In the genomic region with DNA sequence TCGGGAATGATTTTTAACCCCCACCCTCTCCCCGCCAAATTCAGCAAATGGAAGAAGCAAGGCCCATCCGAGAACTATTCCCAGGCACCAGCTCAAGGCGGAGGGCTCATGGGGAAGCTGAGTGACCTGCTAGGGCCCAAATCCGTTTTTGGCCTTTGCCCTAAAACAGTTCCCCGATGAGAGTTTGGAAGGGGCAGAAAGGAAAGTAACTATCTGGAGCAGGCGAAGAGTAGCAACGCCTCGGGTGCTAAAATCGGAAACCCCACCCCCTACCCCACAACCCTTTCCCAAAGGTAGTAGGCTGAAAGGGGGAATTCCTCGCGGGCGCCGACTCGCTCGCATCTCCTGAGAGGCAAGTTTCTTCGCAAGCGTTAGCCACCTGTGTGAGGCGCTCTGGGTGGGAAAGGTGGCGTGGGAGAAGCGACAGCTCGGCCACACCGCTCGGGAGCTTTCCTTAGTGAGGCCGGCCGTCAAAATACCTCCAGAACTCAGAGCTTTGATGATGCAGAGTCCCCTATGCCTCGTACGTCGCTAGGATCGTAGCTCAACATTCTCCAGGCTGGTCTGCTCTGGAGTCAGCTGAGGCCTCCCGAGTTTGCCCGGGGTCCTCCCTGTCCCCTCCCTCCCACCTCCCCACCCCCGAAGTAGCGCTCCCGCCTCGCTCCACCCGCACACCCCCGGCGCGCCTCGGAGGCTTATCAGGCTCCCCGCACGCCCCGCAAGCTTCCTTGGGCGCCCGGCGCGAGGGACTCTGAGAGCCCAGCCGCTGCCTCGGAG, we compare ENCODE assay signal across 8 cellular contexts. TPM values are rescaled to one million over a fixed set of nuclear protein-coding genes. Genes with fewer than 3 reads are reported as not detected.
A peak's percentile ranks its signal among the peaks of the same experiment; 100 is the strongest.
DNase-seq lines count a peak whose midpoint lies in the region; ATAC-seq and TF ChIP-seq lines count a peak whose summit lies in the region.

No MANE protein-coding gene starts in this region.

- peak overlapping the region; percentile 62 for H3K9ac ChIP-seq in neural cell (ENCODE audit: low read length)

- H3K27ac ChIP-seq in VCaP: 0 out of 2 replicates have a peak overlapping the region, but pooled peaks have one; percentile 15
- peak overlapping the region; percentile 74 to 94 (median 94) for H3K27ac ChIP-seq in gastroesophageal sphincter
- H3K27ac ChIP-seq in neural cell (ENCODE audit: low read length): no peak overlapping the region

- no peak for TF ChIP-seq POLR2A in gastroesophageal sphincter (IDR thresholded peaks at IDR 0.05)

- H3K9me3 ChIP-seq in gastroesophageal sphincter (no peaks in the 10 kb centered on the region), neural cell (ENCODE audit: low read length) (no peaks in the 10 kb centered on the region)

- H2AFZ ChIP-seq in neural cell (ENCODE audit: low read depth, low read length): peak overlapping the region; percentile 72

- ATAC-seq in gastroesophageal sphincter (peak; percentile 48), HG02588 (IDR thresholded peaks at IDR 0.05; ENCODE audit: unreplicated experiment) (no peak), GM21381 (IDR thresholded peaks at IDR 0.05; ENCODE audit: unreplicated experiment) (no peak)

- H3K79me2 ChIP-seq in neural cell (replicated peaks; ENCODE audit: insufficient read depth, low read length): no peaks in the 10 kb centered on the region

- peaks cover 0 to 21% (median 0%) of the 10 kb centered on the region in 3 donors for H3K4me1 ChIP-seq in gastroesophageal sphincter

- H3K9me2 ChIP-seq in neural cell (ENCODE audit: insufficient read depth, low read length): no peaks in the 10 kb centered on the region

- H3F3A ChIP-seq in neural cell (ENCODE audit: insufficient read depth, low read length, poor library complexity, severe bottlenecking): peaks cover 6% of the 10 kb centered on the region

- DNase-seq in NCI-H1694 (lab: John Stamatoyannopoulos, UW) (peak; percentile 4), NCI-H1694 treated with DMSO at 0.1 percent for 48 hours (lab: John Stamatoyannopoulos, UW) (no peak), HT-29 (ENCODE audit: low spot score) (no peak)

- 0 to 3% methylated on average over 7 to 17 of the region's 50 CpGs for WGBS in gastroesophageal sphincter (ENCODE audit: low coverage in 1 of 2), 2 donors

- TF ChIP-seq RAD21 in neural cell (conservative IDR thresholded peaks at IDR 0.05): peak; percentile 27

- peak overlapping the region; percentile 75 to 76 for H3K4me3 ChIP-seq in gastroesophageal sphincter
- peak overlapping the region; percentile 84 for H3K4me3 ChIP-seq in neural cell (ENCODE audit: low read length)

- no peaks in the 10 kb centered on the region for H4K20me1 ChIP-seq in neural cell (ENCODE audit: insufficient read depth)

- no peaks in the 10 kb centered on the region for H3K36me3 ChIP-seq in gastroesophageal sphincter
- H3K36me3 ChIP-seq in neural cell (ENCODE audit: insufficient read depth, low read length): no peaks in the 10 kb centered on the region

- H3K4me2 ChIP-seq in neural cell (ENCODE audit: low read length): peak overlapping the region; percentile 78

- no peak for TF ChIP-seq CTCF in VCaP (conservative IDR thresholded peaks at IDR 0.05)
- TF ChIP-seq CTCF in gastroesophageal sphincter (IDR thresholded peaks at IDR 0.05): no peak
- TF ChIP-seq CTCF in neural cell (IDR thresholded peaks at IDR 0.05; ENCODE audit: poor library complexity, severe bottlenecking): peak; percentile 31

- TF ChIP-seq EP300 in gastroesophageal sphincter (IDR thresholded peaks at IDR 0.05) (no peak), neural cell (conservative IDR thresholded peaks at IDR 0.05; ENCODE audit: poor library complexity, severe bottlenecking) (no peak)

- H3K27me3 ChIP-seq in gastroesophageal sphincter (no peaks in the 10 kb centered on the region), neural cell (ENCODE audit: insufficient read depth, low read depth, low read length) (peaks cover 14% of the 10 kb centered on the region)

TF ChIP-seq in neural cell, 6 proteins besides CTCF, POLR2A, EP300 and RAD21:
- TF ChIP-seq MXI1 (conservative IDR thresholded peaks at IDR 0.05; ENCODE audit: poor library complexity, severe bottlenecking) (peak; percentile 21), POLR2AphosphoS5 (IDR thresholded peaks at IDR 0.05) (no peak), TAF1 (IDR thresholded peaks at IDR 0.05; ENCODE audit: low read depth) (no peak), SMC3 (conservative IDR thresholded peaks at IDR 0.05; ENCODE audit: poor library complexity) (peak; percentile 28), EZH2 (IDR thresholded peaks at IDR 0.05; ENCODE audit: borderline replicate concordance, insufficient read depth, low read length, poor library complexity, severe bottlenecking) (no peak)
- TF ChIP-seq, protein P1, sequence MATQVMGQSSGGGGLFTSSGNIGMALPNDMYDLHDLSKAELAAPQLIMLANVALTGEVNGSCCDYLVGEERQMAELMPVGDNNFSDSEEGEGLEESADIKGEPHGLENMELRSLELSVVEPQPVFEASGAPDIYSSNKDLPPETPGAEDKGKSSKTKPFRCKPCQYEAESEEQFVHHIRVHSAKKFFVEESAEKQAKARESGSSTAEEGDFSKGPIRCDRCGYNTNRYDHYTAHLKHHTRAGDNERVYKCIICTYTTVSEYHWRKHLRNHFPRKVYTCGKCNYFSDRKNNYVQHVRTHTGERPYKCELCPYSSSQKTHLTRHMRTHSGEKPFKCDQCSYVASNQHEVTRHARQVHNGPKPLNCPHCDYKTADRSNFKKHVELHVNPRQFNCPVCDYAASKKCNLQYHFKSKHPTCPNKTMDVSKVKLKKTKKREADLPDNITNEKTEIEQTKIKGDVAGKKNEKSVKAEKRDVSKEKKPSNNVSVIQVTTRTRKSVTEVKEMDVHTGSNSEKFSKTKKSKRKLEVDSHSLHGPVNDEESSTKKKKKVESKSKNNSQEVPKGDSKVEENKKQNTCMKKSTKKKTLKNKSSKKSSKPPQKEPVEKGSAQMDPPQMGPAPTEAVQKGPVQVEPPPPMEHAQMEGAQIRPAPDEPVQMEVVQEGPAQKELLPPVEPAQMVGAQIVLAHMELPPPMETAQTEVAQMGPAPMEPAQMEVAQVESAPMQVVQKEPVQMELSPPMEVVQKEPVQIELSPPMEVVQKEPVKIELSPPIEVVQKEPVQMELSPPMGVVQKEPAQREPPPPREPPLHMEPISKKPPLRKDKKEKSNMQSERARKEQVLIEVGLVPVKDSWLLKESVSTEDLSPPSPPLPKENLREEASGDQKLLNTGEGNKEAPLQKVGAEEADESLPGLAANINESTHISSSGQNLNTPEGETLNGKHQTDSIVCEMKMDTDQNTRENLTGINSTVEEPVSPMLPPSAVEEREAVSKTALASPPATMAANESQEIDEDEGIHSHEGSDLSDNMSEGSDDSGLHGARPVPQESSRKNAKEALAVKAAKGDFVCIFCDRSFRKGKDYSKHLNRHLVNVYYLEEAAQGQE (IDR thresholded peaks at IDR 0.05; ENCODE audit: borderline replicate concordance): no peak

RNA-seq across cellular contexts. Expression of a gene that starts 0.6 kb away (rescaled TPM):
- total RNA-seq in gastroesophageal sphincter: 10 to 100 TPM; 27.5 to 73.2 (median 39.2) TPM
- 1.5 and 2.2 TPM in 2 replicates for polyA plus RNA-seq in neural cell
- polyA minus RNA-seq in neural cell: 7.3 and 11.6 TPM in 2 replicates
- total RNA-seq in HT-29 (2014; rRNA removed; shearing (Covaris generic)): not detected in 2 replicates

Comparison
In these comparisons a context has a peak if more than half of its experiments do, and no peak if none do; other contexts are left out.
1. RNA of a gene that starts 0.6 kb away (total RNA-seq): 27.5 to 73.2 TPM in gastroesophageal sphincter; not detected in HT-29; every median in the first group is over 10 times any median in the second.